ENCODE assay signal across 9 cellular contexts in the genomic region with DNA sequence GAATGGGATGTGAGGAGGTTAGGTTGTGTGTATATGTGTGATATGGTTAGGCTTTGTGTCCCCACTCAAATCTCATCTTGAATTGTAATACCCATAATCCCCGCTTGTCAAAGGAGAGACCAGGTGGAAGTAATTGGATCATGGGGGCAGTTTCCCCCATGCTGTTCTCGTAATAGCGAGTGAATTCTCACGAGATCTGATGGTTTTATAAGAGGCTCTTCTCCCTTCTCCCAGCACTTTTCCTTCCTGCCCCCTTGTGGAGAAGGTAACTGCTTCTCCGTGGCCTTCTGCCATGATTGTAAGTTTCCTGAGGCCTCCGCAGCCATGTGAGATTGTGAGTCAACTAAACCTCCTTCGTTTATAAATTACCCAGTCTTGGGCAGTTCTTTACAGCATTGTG. TPM values are rescaled to one million over a fixed set of nuclear protein-coding genes. Genes with fewer than 3 reads are reported as not detected.
DNase-seq lines count a peak whose midpoint lies in the region; ATAC-seq, FAIRE-seq and TF ChIP-seq lines count a peak whose summit lies in the region.
"Had no signal": no experiment of that assay in that cellular context is flagged by ENCODE, and none has a peak within 500 bp of the region (broad histone marks: within the 10 kb centered on the region; RNA-seq: fewer than 3 reads in every experiment).

No MANE protein-coding gene starts in this region.

- peaks cover 15% of the 10 kb centered on the region; the same call in 2 of the 3 replicates for H3K4me1 Mint-ChIP-seq in GM23338
- H3K4me1 Mint-ChIP-seq in naive thymus-derived CD4-positive, alpha-beta T cell = peaks cover 13 to 31% (median 22%) of the 10 kb centered on the region in 7 donors

- TF ChIP-seq CTCF in A549 (IDR thresholded peaks at IDR 0.05) (no peak), GM23338 (conservative IDR thresholded peaks at IDR 0.05; ENCODE audit: low read depth in 2 of 2) (peak; percentile 25 to 31; a peak in 2 of 4 replicates), astrocyte of the spinal cord (IDR thresholded peaks at IDR 0.05; ENCODE audit: low read depth, low read length) (peak; percentile 15)

- H3K27ac ChIP-seq in A549 = peak overlapping the region in 1 of 2 experiments; percentile 95; a peak in 1 of 6 replicates
- no peak overlapping the region for H3K27ac ChIP-seq in GM23338 (ENCODE audit: low read depth)
- H3K27ac ChIP-seq in naive thymus-derived CD4-positive, alpha-beta T cell (ENCODE audit: low read depth, low read length) = peak overlapping the region; percentile 86

- H3K9me3 Mint-ChIP-seq in GM23338 = no peaks in the 10 kb centered on the region
- H3K9me3 Mint-ChIP-seq in naive thymus-derived CD4-positive, alpha-beta T cell = no peaks in the 10 kb centered on the region

- no peaks in the 10 kb centered on the region for H3K9me3 ChIP-seq in A549
- no peaks in the 10 kb centered on the region for H3K9me3 ChIP-seq in naive thymus-derived CD4-positive, alpha-beta T cell (ENCODE audit: control insufficient read depth in 2 of 3, low read length in 3 of 3)

- H3K27me3 ChIP-seq in GM23338 (ENCODE audit: insufficient read depth) = peaks cover 19% of the 10 kb centered on the region
- H3K27me3 ChIP-seq in naive thymus-derived CD4-positive, alpha-beta T cell (ENCODE audit: control insufficient read depth in 2 of 2, insufficient read depth in 2 of 2, low read length in 2 of 2) = no peaks in the 10 kb centered on the region

- H3K4me3 Mint-ChIP-seq in GM23338 = peak overlapping the region; percentile 65
- peak overlapping the region; percentile 82 to 93 (median 88) for H3K4me3 Mint-ChIP-seq in naive thymus-derived CD4-positive, alpha-beta T cell

- H3K4me3 ChIP-seq in A549 = peak overlapping the region; percentile 80; the same call in 2 of the 3 replicates
- H3K4me3 ChIP-seq in GM23338 = no peak overlapping the region
- no peak overlapping the region for H3K4me3 ChIP-seq in astrocyte of the spinal cord (ENCODE audit: low read depth, low read length)
- H3K4me3 ChIP-seq in naive thymus-derived CD4-positive, alpha-beta T cell (ENCODE audit: low read length) = peak overlapping the region; percentile 75

- H3K27ac Mint-ChIP-seq in GM23338 = no peak overlapping the region
- peak overlapping the region; percentile 59 to 96 (median 92) for H3K27ac Mint-ChIP-seq in naive thymus-derived CD4-positive, alpha-beta T cell

- DNase-seq in A549 (ENCODE audit: low read depth in 1 of 2, low spot score in 1 of 2) (peak in 1 of 2 experiments; percentile 34), GM23338 (ENCODE audit: low spot score) (peak; percentile 46), astrocyte of the spinal cord (ENCODE audit: low read depth, low spot score) (no peak), kidney glomerular epithelial cell (lab: John Stamatoyannopoulos, UW) (no peak)
- DNase-seq in naive thymus-derived CD4-positive, alpha-beta T cell = no peak
- DNase-seq in activated effector memory CD4-positive, alpha-beta T cell treated with anti-CD3 and anti-CD28 coated beads, Interleukin-2, amount 50 U/mL, for 16 hours = no peak

- no peaks in the 10 kb centered on the region for H3K36me3 Mint-ChIP-seq in GM23338 (ENCODE audit: low read depth)
- H3K36me3 Mint-ChIP-seq in naive thymus-derived CD4-positive, alpha-beta T cell = peaks cover 0 to 10% (median 8%) of the 10 kb centered on the region in 5 donors

- no peaks in the 10 kb centered on the region for H3K79me2 ChIP-seq in GM23338 (replicated peaks; ENCODE audit: insufficient read depth)

- in situ Hi-C loops in astrocyte of the spinal cord (cut with HindIII; ENCODE audit: low sequenced_read_pairs) = no loop called here

- no peak for TF ChIP-seq RAD21 in A549 (conservative IDR thresholded peaks at IDR 0.05 in 1 of 2, IDR thresholded peaks at IDR 0.05 in 1 of 2)

- peaks cover 14% of the 10 kb centered on the region for H3K27me3 Mint-ChIP-seq in GM23338 (ENCODE audit: insufficient read depth, low read depth, poor library complexity)
- peaks cover 0 to 14% (median 0%) of the 10 kb centered on the region in 5 donors for H3K27me3 Mint-ChIP-seq in naive thymus-derived CD4-positive, alpha-beta T cell

- peak overlapping the region; percentile 85; the same call in 1 of the 2 replicates for H2AFZ ChIP-seq in GM23338

- H3K4me1 ChIP-seq in A549 = 0 out of 3 replicates have a peak, but pooled peaks cover 4% of the 10 kb centered on the region
- H3K4me1 ChIP-seq in GM23338 (ENCODE audit: insufficient read depth) = peaks cover 4% of the 10 kb centered on the region; the same call in 1 of the 2 replicates
- peaks cover 6 to 7% of the 10 kb centered on the region in 2 donors for H3K4me1 ChIP-seq in naive thymus-derived CD4-positive, alpha-beta T cell (ENCODE audit: control insufficient read depth in 2 of 2, insufficient read depth in 2 of 2, low read length in 2 of 2)

- no peaks in the 10 kb centered on the region; the same call in 1 of the 2 replicates for H4K20me1 ChIP-seq in GM23338 (replicated peaks; ENCODE audit: insufficient read depth)

- ATAC-seq in A549 (no peak), GM23338 (no peak), GM18511 (IDR thresholded peaks at IDR 0.05; ENCODE audit: unreplicated experiment) (no peak), HG02852 (IDR thresholded peaks at IDR 0.05; ENCODE audit: unreplicated experiment) (no peak)
- no peak for ATAC-seq in naive thymus-derived CD4-positive, alpha-beta T cell

- H3F3A ChIP-seq in GM23338 (replicated peaks; ENCODE audit: low read depth) = 0 out of 2 replicates have a peak, but pooled peaks cover 2% of the 10 kb centered on the region

- WGBS in A549 (ENCODE audit: missing lambda C conversion rate) = 77% methylated on average over 7 of the region's 7 CpGs

- POLR2A ChIA-PET in A549 (lab: Yijun Ruan, JAX) = interaction anchor here (0.7 to 1.6 kb wide), 2 partner anchors 8 to 56 kb away, joined by 4 to 11 read pairs; a partner anchor contains a TSS
- POLR2A ChIA-PET in naive thymus-derived CD4-positive, alpha-beta T cell (lab: Charles Lee) = interaction anchor here (2.3 kb wide), 1 partner anchor 56 kb away, joined by 13 read pairs; a partner anchor contains a TSS

- no peak for FAIRE-seq in A549 (lab: Jason Lieb, UNC)

- peaks cover 3% of the 10 kb centered on the region; the same call in 1 of the 2 replicates for H3K9me2 ChIP-seq in GM23338 (ENCODE audit: insufficient read depth)

- H3K36me3 ChIP-seq in GM23338 (ENCODE audit: insufficient read depth) = no peaks in the 10 kb centered on the region
- no peaks in the 10 kb centered on the region for H3K36me3 ChIP-seq in naive thymus-derived CD4-positive, alpha-beta T cell (ENCODE audit: control insufficient read depth in 2 of 3, insufficient read depth in 3 of 3, low read length in 3 of 3)

- H3K4me2 ChIP-seq in A549 (peak overlapping the region; percentile 93), GM23338 (no peak overlapping the region)

- no peak for TF ChIP-seq POLR2A in A549 (IDR thresholded peaks at IDR 0.05; ENCODE audit: low read length)

- intact Hi-C loops in naive thymus-derived CD4-positive, alpha-beta T cell (cut with micrococcal nuclease) = loop anchor here (1.0 to 5.0 kb wide), 13 partner anchors 21 to 2000 kb away; a partner anchor contains a TSS

- CTCF ChIA-PET in A549 (lab: Yijun Ruan, JAX) = interaction anchor here (0.6 to 1.7 kb wide), 12 partner anchors 9 to 757 kb away, joined by 3 to 10 read pairs (median 3); no protein-coding TSS in a partner anchor
- CTCF ChIA-PET in naive thymus-derived CD4-positive, alpha-beta T cell (lab: Charles Lee) = interaction anchor here (1.0 to 1.5 kb wide), 3 partner anchors 36 to 75 kb away, joined by 3 to 4 read pairs (median 4); a partner anchor contains a TSS

- TF ChIP-seq EP300 in A549 (IDR thresholded peaks at IDR 0.05) = no peak

TF ChIP-seq in A549, 52 proteins besides CTCF, POLR2A, EP300 and RAD21 (continues in another document):
- no peak for TF ChIP-seq MYC (IDR thresholded peaks at IDR 0.05; ENCODE audit: borderline replicate concordance, low read length)
- TF ChIP-seq, protein P1, sequence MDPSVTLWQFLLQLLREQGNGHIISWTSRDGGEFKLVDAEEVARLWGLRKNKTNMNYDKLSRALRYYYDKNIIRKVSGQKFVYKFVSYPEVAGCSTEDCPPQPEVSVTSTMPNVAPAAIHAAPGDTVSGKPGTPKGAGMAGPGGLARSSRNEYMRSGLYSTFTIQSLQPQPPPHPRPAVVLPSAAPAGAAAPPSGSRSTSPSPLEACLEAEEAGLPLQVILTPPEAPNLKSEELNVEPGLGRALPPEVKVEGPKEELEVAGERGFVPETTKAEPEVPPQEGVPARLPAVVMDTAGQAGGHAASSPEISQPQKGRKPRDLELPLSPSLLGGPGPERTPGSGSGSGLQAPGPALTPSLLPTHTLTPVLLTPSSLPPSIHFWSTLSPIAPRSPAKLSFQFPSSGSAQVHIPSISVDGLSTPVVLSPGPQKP (IDR thresholded peaks at IDR 0.05; ENCODE audit: low read depth, low read length) = no peak

RNA-seq across cellular contexts. Expression of a gene that starts 47.3 kb away (rescaled TPM):
- polyA plus RNA-seq in A549 (2011; rRNA removed) = not detected in 2 replicates
- polyA plus RNA-seq in A549 (2012; cell fraction: cytosol; rRNA removed) = not detected in 2 replicates
- not detected in 2 replicates for polyA plus RNA-seq in A549 (2012; cell fraction: nucleus; rRNA removed)
- not detected in 3 replicates for polyA plus RNA-seq in A549 (2017; fragmentation: RNase III; extraction: RNeasy Plus Mini Kit Qiagen cat#74134 plus additional on column Dnase treatment)
- polyA minus RNA-seq in A549 (2011; rRNA and poly(A)+ RNA removed) = not detected in 2 replicates
- not detected in 2 replicates for total RNA-seq in GM23338 (2014; rRNA removed; shearing (Covaris generic))
- not detected in 2 replicates for polyA plus RNA-seq in GM23338 (2016; fragmentation: Nextera tagmentation; extraction: Ambion mirVana)
- total RNA-seq in naive thymus-derived CD4-positive, alpha-beta T cell = not detected
- not detected for polyA plus RNA-seq in naive thymus-derived CD4-positive, alpha-beta T cell
- total RNA-seq: mononuclear cell had no signal

RNA-seq across cellular contexts. Expression of a gene that starts 55.9 kb away (rescaled TPM):
- polyA plus RNA-seq in A549 (2011; rRNA removed) (196 and 235 TPM in 2 replicates), A549 (2017; fragmentation: RNase III; extraction: RNeasy Plus Mini Kit Qiagen cat#74134 plus additional on column Dnase treatment) (253 to 304 TPM (median 256 TPM) in 3 replicates), GM23338 (2016; fragmentation: Nextera tagmentation; extraction: Ambion mirVana) (385 and 468 TPM in 2 replicates)
- 44.0 and 44.6 TPM in 2 replicates for polyA plus RNA-seq in A549 (2012; cell fraction: cytosol; rRNA removed)
- 7.9 and 16.6 TPM in 2 replicates for polyA plus RNA-seq in A549 (2012; cell fraction: nucleus; rRNA removed)
- 22.2 and 27.7 TPM in 2 replicates for polyA minus RNA-seq in A549 (2011; rRNA and poly(A)+ RNA removed)
- 131 and 158 TPM in 2 replicates for total RNA-seq in GM23338 (2014; rRNA removed; shearing (Covaris generic))
- total RNA-seq in naive thymus-derived CD4-positive, alpha-beta T cell = 100 to 1,000 TPM in 3 of 5 experiments, 10 to 100 TPM in 2; 40.4 to 130 (median 114) TPM
- 100 to 1,000 TPM in 1 of 2 donors, 10 to 100 TPM in 1; 68.1 to 115 TPM for polyA plus RNA-seq in naive thymus-derived CD4-positive, alpha-beta T cell

Comparison
In these comparisons a context has a peak if more than half of its experiments do, and no peak if none do; other contexts are left out.
1. H3K4me3 ChIP-seq: peak in A549 (single experiment) and naive thymus-derived CD4-positive, alpha-beta T cell (single experiment); none in GM23338 (single experiment) and astrocyte of the spinal cord (single experiment).